24 cellular contexts compared by ENCODE assay signal in the genomic region with DNA sequence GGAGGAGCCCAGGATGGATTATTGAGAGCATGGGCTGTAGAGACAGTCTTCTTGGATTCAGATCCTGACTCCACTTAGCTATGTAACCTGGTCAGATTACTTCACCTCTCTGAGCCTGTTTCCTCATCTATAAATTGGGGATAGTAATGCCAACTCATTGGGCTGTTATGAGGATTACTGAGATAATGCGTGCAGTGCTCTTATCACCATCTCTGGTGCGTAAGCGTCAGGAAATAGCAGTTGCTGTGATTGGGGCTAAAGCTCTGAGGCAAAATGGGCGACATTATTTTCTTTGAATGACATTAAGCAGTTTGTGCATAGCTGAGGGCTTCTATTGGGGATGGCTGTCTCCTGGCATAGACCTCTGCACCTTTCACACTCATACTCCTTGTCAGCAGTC. TPM values are rescaled to one million over a fixed set of nuclear protein-coding genes. Genes with fewer than 3 reads are reported as not detected.
"Had no signal": no experiment of that assay in that cellular context is flagged by ENCODE, and none has a peak within 500 bp of the region (broad histone marks: within the 10 kb centered on the region; RNA-seq: fewer than 3 reads in every experiment).

No MANE protein-coding gene starts in this region.

- H3K4me2 ChIP-seq: smooth muscle cell had no signal

- ATAC-seq: right lobe of liver; stimulated activated naive CD8-positive, alpha-beta T cell treated with anti-CD3 and anti-CD28 coated beads, Interleukin-15, amount 100 ng/mL, for 72 hours had no signal

- H3K9me3 ChIP-seq: esophagus squamous epithelium, left ventricle myocardium inferior, right lobe of liver had no signal

- FAIRE-seq: endometrium had no signal

- H3K27ac ChIP-seq: esophagus squamous epithelium, left ventricle myocardium inferior, right lobe of liver had no signal

- H3K27me3 Mint-ChIP-seq: activated CD4-positive, alpha-beta T cell treated with anti-CD3 and anti-CD28 coated beads, Interleukin-2, amount 10 ng/mL, durations not matched to agents 7 days and 5 days; activated naive CD4-positive, alpha-beta T cell treated with anti-CD3 and anti-CD28 coated beads, Interleukin-2, amount 50 U/mL, for 24 hours; memory B cell; stimulated activated naive CD8-positive, alpha-beta T cell treated with anti-CD3 and anti-CD28 coated beads, Interleukin-15, amount 100 ng/mL, for 72 hours; type B pancreatic cell had no signal

- H3K9me3 Mint-ChIP-seq: activated CD4-positive, alpha-beta T cell treated with anti-CD3 and anti-CD28 coated beads, Interleukin-2, amount 10 ng/mL, durations not matched to agents 7 days and 5 days; activated naive CD4-positive, alpha-beta T cell treated with anti-CD3 and anti-CD28 coated beads, Interleukin-2, amount 50 U/mL, for 24 hours; activated T-helper 2 cell treated with anti-CD3 and anti-CD28 coated beads, Interferon-gamma antibody, Interleukin-2, Interleukin-4, amounts not matched to agents 10 μg/mL and 5 μg/mL and 100 μg/mL, durations not matched to agents 14 hours and 24 hours and 36 hours; memory B cell; stimulated activated naive CD8-positive, alpha-beta T cell treated with anti-CD3 and anti-CD28 coated beads, Interleukin-15, amount 100 ng/mL, for 72 hours; type B pancreatic cell had no signal

- H3K27ac Mint-ChIP-seq: activated T-helper 2 cell treated with anti-CD3 and anti-CD28 coated beads, Interferon-gamma antibody, Interleukin-2, Interleukin-4, amounts not matched to agents 10 μg/mL and 5 μg/mL and 100 μg/mL, durations not matched to agents 14 hours and 24 hours and 36 hours; stimulated activated naive CD8-positive, alpha-beta T cell treated with anti-CD3 and anti-CD28 coated beads, Interleukin-15, amount 100 ng/mL, for 72 hours; type B pancreatic cell had no signal

- H3K4me3 Mint-ChIP-seq: stimulated activated naive CD8-positive, alpha-beta T cell treated with anti-CD3 and anti-CD28 coated beads, Interleukin-15, amount 100 ng/mL, for 72 hours had no signal

- DNase-seq: activated CD4-positive, alpha-beta T cell treated with anti-CD3 and anti-CD28 coated beads, Interleukin-2, amount 10 ng/mL, durations not matched to agents 7 days and 5 days; activated CD4-positive, CD25-positive, alpha-beta regulatory T cell; activated CD8-positive, alpha-beta memory T cell treated with anti-CD3 and anti-CD28 coated beads, Interleukin-2, amount 50 U/mL, for 48 hours; amniotic stem cell; esophagus squamous epithelium; hippocampal formation; left ventricle myocardium inferior; right lobe of liver; stimulated activated CD4-positive, alpha-beta T cell treated with anti-CD3 and anti-CD28 coated beads, Interleukin-4, amount 100 ng/mL, for 4 hours; stimulated activated CD8-positive, alpha-beta memory T cell treated with anti-CD3 and anti-CD28 coated beads, Interleukin-4, amount 100 ng/mL, for 48 hours; stimulated activated naive CD8-positive, alpha-beta T cell treated with anti-CD3 and anti-CD28 coated beads, Interleukin-15, amount 100 ng/mL, for 72 hours; T-helper 2 cell had no signal

- H3K27me3 ChIP-seq: right lobe of liver had no signal

- H3K4me3 ChIP-seq: esophagus squamous epithelium, left ventricle myocardium inferior, right lobe of liver, smooth muscle cell had no signal

RNA-seq across cellular contexts. Expression of gene MSMP, which starts 1.0 kb away (rescaled TPM):
- total RNA-seq: activated CD4-positive, alpha-beta T cell treated with anti-CD3 and anti-CD28 coated beads, Interleukin-2, amount 10 ng/mL, durations not matched to agents 7 days and 5 days; cardiac septum; esophagus squamous epithelium; fibroblast of villous mesenchyme; kidney epithelial cell; left ventricle myocardium inferior; osteoblast; right lobe of liver; smooth muscle cell; temporal lobe had no signal
- polyA plus RNA-seq: neural cell, smooth muscle cell had no signal
